ENCODE assay signal across 11 cellular contexts in genomic region chr13:51330741-51331140, GRCh38. TPM values are rescaled to one million over a fixed set of nuclear protein-coding genes. Genes with fewer than 3 reads are reported as not detected.
DNase-seq lines count a peak whose midpoint lies in the region; ATAC-seq and TF ChIP-seq lines count a peak whose summit lies in the region.
"Had no signal": no experiment of that assay in that cellular context is flagged by ENCODE, and none has a peak within 500 bp of the region (broad histone marks: within the 10 kb centered on the region; RNA-seq: fewer than 3 reads in every experiment).

No MANE protein-coding gene starts in this region.

- H3K4me3 Mint-ChIP-seq in memory B cell = no peak overlapping the region

- POLR2A ChIA-PET in GM10248 (lab: Yijun Ruan, JAX) = no interaction called here

- H3K4me3 ChIP-seq in right cardiac atrium (ENCODE audit: low read length) = no peak overlapping the region

- H3K9me3 ChIP-seq in right cardiac atrium (ENCODE audit: control insufficient read depth, low read length) = no peaks in the 10 kb centered on the region

- no peaks in the 10 kb centered on the region for H3K9me3 Mint-ChIP-seq in memory B cell

- H3K4me1 ChIP-seq in right cardiac atrium (ENCODE audit: control insufficient read depth, insufficient read depth, low read length) = peaks cover 2% of the 10 kb centered on the region

- no peak overlapping the region for H3K27ac ChIP-seq in right cardiac atrium (ENCODE audit: low read length)

- H3K27me3 Mint-ChIP-seq in memory B cell = peaks cover 4% of the 10 kb centered on the region

- H3K27ac Mint-ChIP-seq in memory B cell = no peak overlapping the region

- intact Hi-C loops in right cardiac atrium (cut with DNase I) = no loop called here

- DNase-seq in GM10248 (ENCODE audit: extremely low spot score) = peak; percentile 41
- peak; percentile 25 for DNase-seq in SW480 (ENCODE audit: low spot score)
- DNase-seq in memory B cell (ENCODE audit: low spot score in 2 of 2) = no peak
- no peak for DNase-seq in NCI-H345 (lab: John Stamatoyannopoulos, UW)
- DNase-seq in midbrain (lab: John Stamatoyannopoulos, UW) = no peak
- DNase-seq in right cardiac atrium = no peak
- DNase-seq in HCEC 1CT = no peak
- DNase-seq: effector memory CD4-positive, alpha-beta T cell; stimulated activated CD4-positive, alpha-beta T cell treated with anti-CD3 and anti-CD28 coated beads, Interleukin-2, amount 100 ng/mL, for 24 hours had no signal

- ATAC-seq in HG02798 (IDR thresholded peaks at IDR 0.05; ENCODE audit: poor library complexity, unreplicated experiment) = peak; percentile 54
- peak; percentile 31 for ATAC-seq in memory B cell (ENCODE audit: low read depth)
- no peak for ATAC-seq in right cardiac atrium

- no peak for TF ChIP-seq CTCF in GM10248 (IDR thresholded peaks at IDR 0.05; ENCODE audit: control extremely low read depth, extremely low read depth, low read depth, missing control alignments)

- 33% methylated on average over 3 of the region's 3 CpGs for WGBS in right cardiac atrium

- CTCF ChIA-PET in GM10248 (lab: Yijun Ruan, JAX) = interaction anchor here (1.4 to 4.0 kb wide), 7 partner anchors 10 to 205 kb away, joined by 3 to 17 read pairs (median 7); no protein-coding TSS in a partner anchor

- peaks cover 14% of the 10 kb centered on the region for H3K4me1 Mint-ChIP-seq in memory B cell

- H3K27me3 ChIP-seq in right cardiac atrium (ENCODE audit: control insufficient read depth, insufficient read depth) = no peaks in the 10 kb centered on the region

- H3K36me3 Mint-ChIP-seq in memory B cell = no peaks in the 10 kb centered on the region

RNA-seq across cellular contexts. Expression of gene SERPINE3, which starts 8.8 kb away (rescaled TPM):
- not detected for total RNA-seq in right cardiac atrium
- not detected for polyA plus RNA-seq in right cardiac atrium
- total RNA-seq: liver had no signal

Comparison
In these comparisons a context has a peak if more than half of its experiments do, and no peak if none do; other contexts are left out.
1. DNase-seq: peak in GM10248 (single experiment) and SW480 (single experiment); none in memory B cell (0 of 2), NCI-H345 (single experiment), midbrain (single experiment), right cardiac atrium (0 of 3) and HCEC 1CT (single experiment).
2. ATAC-seq: peak in HG02798 (single experiment) and memory B cell (single experiment); none in right cardiac atrium (0 of 2).